Comparison of ENCODE assay signal across 8 cellular contexts in genomic region chr4:118772149-118773081, GRCh38.
A peak's percentile ranks its signal among the peaks of the same experiment; 100 is the strongest.
DNase-seq lines count a peak whose midpoint lies in the region; ATAC-seq and FAIRE-seq lines count a peak whose summit lies in the region.

No MANE protein-coding gene starts in this region.

- FAIRE-seq in RCC 7860 (lab: Jason Lieb, UNC): peak; percentile 78

- CTCF ChIA-PET in CD4-positive, alpha-beta memory T cell (lab: Charles Lee; ENCODE audit: partially characterized antibody): interaction anchor here (0.6 to 8.5 kb wide), 15 partner anchors 9 to 119 kb away, joined by 3 to 98 read pairs (median 4); partner anchors contain the start of gene SYNPO2

- no peak overlapping the region for H3K4me3 ChIP-seq in CD4-positive, alpha-beta memory T cell (ENCODE audit: low read length in 2 of 2)

- no peaks in the 10 kb centered on the region for H3K9me3 Mint-ChIP-seq in CD4-positive, alpha-beta memory T cell

- peak overlapping the region in 2 of 7 donors; percentile 9 to 42 for H3K27ac Mint-ChIP-seq in CD4-positive, alpha-beta memory T cell

- peak in 4 of 5 donors; percentile 40 to 49 (median 44) for DNase-seq in CD4-positive, alpha-beta memory T cell
- DNase-seq in RCC 7860 (ENCODE audit: low spot score) (no peak), epidermal melanocyte (ENCODE audit: insufficient read length, low spot score) (peak; percentile 57), myocyte (ENCODE audit: low read depth) (peak; percentile 42), HuH-7.5 (ENCODE audit: low spot score) (no peak), posterior vena cava (ENCODE audit: low spot score) (no peak)

- no peaks in the 10 kb centered on the region for H3K9me3 ChIP-seq in CD4-positive, alpha-beta memory T cell (ENCODE audit: control insufficient read depth in 1 of 2, low read length in 2 of 2)

- peaks cover 4% of the 10 kb centered on the region for H3K36me3 ChIP-seq in CD4-positive, alpha-beta memory T cell (ENCODE audit: insufficient read depth, low read length)

- no peak overlapping the region for H3K4me3 Mint-ChIP-seq in CD4-positive, alpha-beta memory T cell

- no peak overlapping the region for H3K27ac ChIP-seq in CD4-positive, alpha-beta memory T cell (ENCODE audit: low read depth, low read length)

- H3K4me1 Mint-ChIP-seq in CD4-positive, alpha-beta memory T cell: no peaks in the 10 kb centered on the region

- H3K36me3 Mint-ChIP-seq in CD4-positive, alpha-beta memory T cell: peaks cover 4 to 10% of the 10 kb centered on the region in 2 donors

- H3K27me3 ChIP-seq in CD4-positive, alpha-beta memory T cell (ENCODE audit: insufficient read depth, low read length): no peaks in the 10 kb centered on the region

- POLR2A ChIA-PET in CD4-positive, alpha-beta memory T cell (lab: Charles Lee; ENCODE audit: partially characterized antibody): interaction anchor here (0.8 kb wide), 1 partner anchor 13 kb away, joined by 3 read pairs; no protein-coding TSS in a partner anchor

- intact Hi-C loops in CD4-positive, alpha-beta memory T cell (cut with micrococcal nuclease): loop anchor here (1.0 to 10.0 kb wide), 6 partner anchors 93 to 1280 kb away; partner anchors contain the start of gene PDE5A
- intact Hi-C loops in posterior vena cava (cut with DNase I): loop anchor here (2.0 to 10.0 kb wide), 5 partner anchors 30 to 200 kb away; partner anchors contain the start of gene SYNPO2 (in 1 of the 2)

- ATAC-seq in GM18909 (IDR thresholded peaks at IDR 0.05; ENCODE audit: poor library complexity, unreplicated experiment): peak; percentile 79
- peak; percentile 52 for ATAC-seq in HG03575 (IDR thresholded peaks at IDR 0.05; ENCODE audit: extremely low read depth, insufficient number of reproducible peaks, low FRiP score, unreplicated experiment)

- no peaks in the 10 kb centered on the region for H3K27me3 Mint-ChIP-seq in CD4-positive, alpha-beta memory T cell

- no peaks in the 10 kb centered on the region for H3K4me1 ChIP-seq in CD4-positive, alpha-beta memory T cell (ENCODE audit: insufficient read depth, low read length)

Comparison
In these comparisons a context has a peak if more than half of its experiments do, and no peak if none do; other contexts are left out.
1. DNase-seq: peak in CD4-positive, alpha-beta memory T cell (4 of 5), epidermal melanocyte (single experiment) and myocyte (single experiment); none in RCC 7860 (single experiment), HuH-7.5 (single experiment) and posterior vena cava (single experiment).